Comparison of ENCODE assay signal across 8 cellular contexts in the genomic region with DNA sequence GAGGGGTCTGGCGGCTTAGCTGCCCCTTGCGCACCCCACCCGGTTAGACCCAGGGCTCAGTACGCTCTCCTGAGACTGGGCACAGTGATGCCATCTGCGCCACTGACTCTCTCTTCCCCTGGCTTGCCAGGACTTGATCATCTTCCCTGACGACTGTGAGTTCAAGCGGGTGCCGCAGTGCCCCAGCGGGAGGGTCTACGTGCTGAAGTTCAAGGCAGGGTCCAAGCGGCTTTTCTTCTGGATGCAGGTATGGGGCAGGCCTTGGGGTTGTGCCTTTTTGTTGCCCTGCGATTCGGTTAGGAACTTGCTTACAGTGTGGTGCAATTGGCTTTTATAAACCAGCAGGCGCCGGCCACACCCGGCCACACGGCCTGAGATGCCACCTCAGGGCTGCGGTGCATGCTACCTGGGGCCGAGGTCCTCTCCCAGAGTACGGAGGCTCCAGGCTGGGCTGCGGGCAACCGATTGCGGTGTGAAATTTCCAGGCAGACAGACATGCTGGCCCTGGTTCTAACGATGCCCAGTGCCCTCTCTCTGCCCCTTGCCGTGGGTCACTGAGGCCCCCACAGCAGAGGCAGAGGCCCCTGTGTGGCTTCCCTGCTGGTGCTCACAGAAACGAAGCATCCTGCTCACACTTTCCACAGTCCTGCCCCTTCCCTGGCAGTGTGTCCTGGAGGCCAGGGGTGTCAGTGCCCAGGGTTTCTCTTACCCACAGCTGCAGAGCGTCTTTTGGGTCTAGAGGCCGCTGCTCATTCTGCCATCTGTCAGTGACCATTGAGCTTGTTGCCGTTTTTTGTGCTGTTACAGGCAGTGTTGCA. TPM values are rescaled to one million over a fixed set of nuclear protein-coding genes. Genes with fewer than 3 reads are reported as not detected.
DNase-seq lines count a peak whose midpoint lies in the region; ATAC-seq and TF ChIP-seq lines count a peak whose summit lies in the region.
"Had no signal": no experiment of that assay in that cellular context is flagged by ENCODE, and none has a peak within 500 bp of the region (broad histone marks: within the 10 kb centered on the region; RNA-seq: fewer than 3 reads in every experiment).

No MANE protein-coding gene starts in this region.

- peaks cover 38% of the 10 kb centered on the region for H3K79me2 ChIP-seq in smooth muscle cell (ENCODE audit: low read depth)

- intact Hi-C loops in activated CD4-positive, alpha-beta memory T cell treated with anti-CD3 and anti-CD28 coated beads for 36 hours (cut with micrococcal nuclease), result loop anchor here (5.0 kb wide), 2 partner anchors 237 to 313 kb away; partner anchors contain the start of gene TAF4
- intact Hi-C loops in right cardiac atrium (cut with DNase I), result loop anchor here in 2 of 4 donors (5.0 kb wide), 2 partner anchors 73 to 78 kb away; no protein-coding TSS in a partner anchor

- H3K4me1 Mint-ChIP-seq in activated CD4-positive, alpha-beta memory T cell treated with anti-CD3 and anti-CD28 coated beads for 36 hours (ENCODE audit: low read depth), result peaks cover 29% of the 10 kb centered on the region

- H3K27me3 Mint-ChIP-seq in activated CD4-positive, alpha-beta memory T cell treated with anti-CD3 and anti-CD28 coated beads for 36 hours, result no peaks in the 10 kb centered on the region

- H3K36me3 ChIP-seq in smooth muscle cell (ENCODE audit: low read depth), result no peaks in the 10 kb centered on the region

- CTCF ChIA-PET in activated CD4-positive, alpha-beta memory T cell treated with anti-CD3 and anti-CD28 coated beads for 36 hours (lab: Charles Lee), result no interaction called here

- peaks cover 44% of the 10 kb centered on the region for H4K20me1 ChIP-seq in smooth muscle cell (ENCODE audit: low read depth)

- DNase-seq in HFF-Myc (ENCODE audit: extremely low read depth, low read depth) (no peak), right cardiac atrium (peak; percentile 25 to 64 (median 56)), smooth muscle cell (lab: John Stamatoyannopoulos, UW; ENCODE audit: unreplicated experiment) (no peak), NCI-H1105 (lab: John Stamatoyannopoulos, UW) (no peak), T-helper 9 cell (no peak)
- DNase-seq in activated CD4-positive, alpha-beta memory T cell treated with anti-CD3 and anti-CD28 coated beads for 36 hours, result no peak
- DNase-seq: activated effector memory CD4-positive, alpha-beta T cell treated with Interleukin-2 at 50 U/mL for 16 hours had no signal

- no peaks in the 10 kb centered on the region for H3K9me3 Mint-ChIP-seq in activated CD4-positive, alpha-beta memory T cell treated with anti-CD3 and anti-CD28 coated beads for 36 hours

- H3F3A ChIP-seq in smooth muscle cell (ENCODE audit: low read depth), result peaks cover 11% of the 10 kb centered on the region

- H3K4me3 ChIP-seq in HFF-Myc (replicated peaks; ENCODE audit: low read depth, low read length) (peak overlapping the region; percentile 76), right cardiac atrium (ENCODE audit: low read length) (peak overlapping the region; percentile 87), smooth muscle cell (peak overlapping the region; percentile 88)

- 73% methylated on average over 29 of the region's 29 CpGs for WGBS in right cardiac atrium
- 86% methylated on average over 28 of the region's 29 CpGs for WGBS in smooth muscle cell (ENCODE audit: low lambda C conversion rate)

- peak overlapping the region; percentile 91 for H3K4me3 Mint-ChIP-seq in activated CD4-positive, alpha-beta memory T cell treated with anti-CD3 and anti-CD28 coated beads for 36 hours

- TF ChIP-seq CTCF in HFF-Myc (IDR thresholded peaks at IDR 0.05; ENCODE audit: low read depth, low read length, missing control alignments), result no peak
- no peak for TF ChIP-seq CTCF in smooth muscle cell (IDR thresholded peaks at IDR 0.05; ENCODE audit: borderline replicate concordance, insufficient read depth, poor library complexity, severe bottlenecking)

- POLR2A ChIA-PET in activated CD4-positive, alpha-beta memory T cell treated with anti-CD3 and anti-CD28 coated beads for 36 hours (lab: Charles Lee), result no interaction called here

- no peak overlapping the region for H2AFZ ChIP-seq in smooth muscle cell (ENCODE audit: low read depth)

- H3K4me1 ChIP-seq in right cardiac atrium (ENCODE audit: control insufficient read depth, insufficient read depth, low read length), result peaks cover 7% of the 10 kb centered on the region
- H3K4me1 ChIP-seq in smooth muscle cell (ENCODE audit: low read depth), result peaks cover 14% of the 10 kb centered on the region

- H3K4me2 ChIP-seq in smooth muscle cell, result peak overlapping the region; percentile 100

- H3K27ac ChIP-seq in right cardiac atrium (ENCODE audit: low read length), result no peak overlapping the region
- peak overlapping the region; percentile 69 for H3K27ac ChIP-seq in smooth muscle cell (ENCODE audit: low read depth)

- ATAC-seq in right cardiac atrium, result no peak
- ATAC-seq in GM18868 (IDR thresholded peaks at IDR 0.05; ENCODE audit: unreplicated experiment), result no peak

- no peaks in the 10 kb centered on the region for H3K27me3 ChIP-seq in right cardiac atrium (ENCODE audit: control insufficient read depth, insufficient read depth)
- H3K27me3 ChIP-seq in smooth muscle cell (ENCODE audit: low read depth), result no peaks in the 10 kb centered on the region

- peak overlapping the region; percentile 70 for H3K27ac Mint-ChIP-seq in activated CD4-positive, alpha-beta memory T cell treated with anti-CD3 and anti-CD28 coated beads for 36 hours

- peak overlapping the region; percentile 88 for H3K9ac ChIP-seq in smooth muscle cell (ENCODE audit: low read depth)

- H3K9me3 ChIP-seq in right cardiac atrium (ENCODE audit: control insufficient read depth, low read length) (no peaks in the 10 kb centered on the region), smooth muscle cell (replicated peaks; ENCODE audit: low read depth) (no peaks in the 10 kb centered on the region)

- H3K36me3 Mint-ChIP-seq in activated CD4-positive, alpha-beta memory T cell treated with anti-CD3 and anti-CD28 coated beads for 36 hours, result peaks cover 23% of the 10 kb centered on the region

RNA-seq across cellular contexts. Expression of gene ADRM1, which starts 1.7 kb away (rescaled TPM):
- 100 to 1,000 TPM in 1 of 2 experiments, 10 to 100 TPM in 1; 98.6 to 101 TPM for total RNA-seq in activated CD4-positive, alpha-beta memory T cell treated with anti-CD3 and anti-CD28 coated beads for 36 hours
- total RNA-seq in right cardiac atrium (10 to 100 TPM; 65.0 to 80.9 (median 73.4) TPM), smooth muscle cell (68.7 and 101 TPM in 2 replicates)
- polyA plus RNA-seq in right cardiac atrium (87.5 TPM), smooth muscle cell (121 and 126 TPM in 2 replicates)

Comparison
In these comparisons a context has a peak if more than half of its experiments do, and no peak if none do; other contexts are left out.
1. DNase-seq: peak in right cardiac atrium (3 of 3); none in HFF-Myc (single experiment), activated CD4-positive, alpha-beta memory T cell treated with anti-CD3 and anti-CD28 coated beads for 36 hours (single experiment), smooth muscle cell (single experiment), NCI-H1105 (single experiment) and T-helper 9 cell (single experiment).
2. Peak in every context shown above with its lines, with median percentiles within 50 percentile points of each other: H3K4me3 ChIP-seq.